In genomic region chr1:40396420-40396819, GRCh38 we compare ENCODE assay signal across 12 cellular contexts. TPM values are rescaled to one million over a fixed set of nuclear protein-coding genes. Genes with fewer than 3 reads are reported as not detected.
DNase-seq lines count a peak whose midpoint lies in the region; ATAC-seq and TF ChIP-seq lines count a peak whose summit lies in the region.
"Had no signal": no experiment of that assay in that cellular context is flagged by ENCODE, and none has a peak within 500 bp of the region (broad histone marks: within the 10 kb centered on the region; RNA-seq: fewer than 3 reads in every experiment).

No MANE protein-coding gene starts in this region.

- H3K27me3 Mint-ChIP-seq in T-helper 1 cell treated with Interleukin-12 subunit alpha and Interleukin-12 subunit beta and Interleukin-4 antibody, amounts not matched to agents 30 μg/mL and 1 μg/mL, for 36 hours (ENCODE audit: low read depth): no peaks in the 10 kb centered on the region

- TF ChIP-seq CTCF in left ventricle myocardium inferior (IDR thresholded peaks at IDR 0.05; ENCODE audit: borderline replicate concordance) (no peak), stomach (IDR thresholded peaks at IDR 0.05) (no peak)

- intact Hi-C loops in left ventricle myocardium inferior (cut with micrococcal nuclease) (no loop called here), stomach (cut with DNase I; ENCODE audit: low total_unique reads) (no loop called here)

- H3K9me3 ChIP-seq in left ventricle myocardium inferior (replicated peaks): no peaks in the 10 kb centered on the region
- H3K9me3 ChIP-seq in stomach: no peaks in the 10 kb centered on the region

- no peak for TF ChIP-seq EP300 in stomach (IDR thresholded peaks at IDR 0.05)

- peak overlapping the region; percentile 84 for H3K27ac Mint-ChIP-seq in T-helper 1 cell treated with Interleukin-12 subunit alpha and Interleukin-12 subunit beta and Interleukin-4 antibody, amounts not matched to agents 30 μg/mL and 1 μg/mL, for 36 hours

- H3K36me3 ChIP-seq in left ventricle myocardium inferior: no peaks in the 10 kb centered on the region
- no peaks in the 10 kb centered on the region for H3K36me3 ChIP-seq in stomach

- no peak for DNase-seq in T-helper 1 cell
- DNase-seq in SKM-1 treated with dmso at 0.1 percent for 144 hours (lab: John Stamatoyannopoulos, UW; ENCODE audit: unreplicated experiment): peak; percentile 63
- DNase-seq in left ventricle myocardium inferior: no peak
- no peak for DNase-seq in stomach
- no peak for DNase-seq in glomerular visceral epithelial cell (ENCODE audit: extremely low spot score)
- DNase-seq in activated CD8-positive, alpha-beta memory T cell treated with anti-CD3 and anti-CD28 coated beads for 24 hours: no peak
- DNase-seq: 8988T, EL, GOT3, nucleus accumbens had no signal

- H3K27me3 ChIP-seq in left ventricle myocardium inferior (ENCODE audit: low read depth) (no peaks in the 10 kb centered on the region), stomach (no peaks in the 10 kb centered on the region)

- ATAC-seq in HG03045 (IDR thresholded peaks at IDR 0.05; ENCODE audit: unreplicated experiment): no peak

- no peak overlapping the region for H3K4me3 ChIP-seq in left ventricle myocardium inferior
- no peak overlapping the region for H3K4me3 ChIP-seq in stomach

- peaks cover 25% of the 10 kb centered on the region for H3K4me1 ChIP-seq in left ventricle myocardium inferior
- H3K4me1 ChIP-seq in stomach: peaks cover 28 to 92% (median 67%) of the 10 kb centered on the region in 4 donors

- H3K36me3 Mint-ChIP-seq in T-helper 1 cell treated with Interleukin-12 subunit alpha and Interleukin-12 subunit beta and Interleukin-4 antibody, amounts not matched to agents 30 μg/mL and 1 μg/mL, for 36 hours (ENCODE audit: low read depth): peaks cover 38% of the 10 kb centered on the region

- peak overlapping the region; percentile 53 for H3K27ac ChIP-seq in left ventricle myocardium inferior (replicated peaks)
- peak overlapping the region in 4 of 5 donors; percentile 1 to 99 (median 74) for H3K27ac ChIP-seq in stomach

- peak overlapping the region; percentile 60 for H3K4me3 Mint-ChIP-seq in T-helper 1 cell treated with Interleukin-12 subunit alpha and Interleukin-12 subunit beta and Interleukin-4 antibody, amounts not matched to agents 30 μg/mL and 1 μg/mL, for 36 hours

- H3K4me1 Mint-ChIP-seq in T-helper 1 cell treated with Interleukin-12 subunit alpha and Interleukin-12 subunit beta and Interleukin-4 antibody, amounts not matched to agents 30 μg/mL and 1 μg/mL, for 36 hours (ENCODE audit: low read depth): peaks cover 76% of the 10 kb centered on the region

- no peak for TF ChIP-seq POLR2A in stomach (IDR thresholded peaks at IDR 0.05)

- no peaks in the 10 kb centered on the region for H3K9me3 Mint-ChIP-seq in T-helper 1 cell treated with Interleukin-12 subunit alpha and Interleukin-12 subunit beta and Interleukin-4 antibody, amounts not matched to agents 30 μg/mL and 1 μg/mL, for 36 hours

- 55 to 69% (median 62%) methylated on average over 1 of the region's 1 CpG for WGBS in stomach, 5 donors

RNA-seq across cellular contexts. Expression of gene SMAP2, which starts 22.9 kb away (rescaled TPM):
- 15.0 TPM for total RNA-seq in left ventricle myocardium inferior
- total RNA-seq in stomach: 10 to 100 TPM; 21.6 to 58.0 (median 35.9) TPM
- 10 to 100 TPM; 22.4 to 50.4 (median 27.8) TPM for polyA plus RNA-seq in stomach

RNA-seq across cellular contexts. Expression of gene ZFP69B, which starts 53.9 kb away (rescaled TPM):
- 1.1 TPM for total RNA-seq in left ventricle myocardium inferior
- total RNA-seq in stomach: 1 to 10 TPM in 1 of 5 donors, under 1 TPM in 1, not detected in 3; 0.45 to 2.0 TPM
- under 1 TPM; 0.35 to 0.92 (median 0.81) TPM for polyA plus RNA-seq in stomach
